Comparison of ENCODE assay signal across 8 cellular contexts in genomic region chr1:18575620-18576019, GRCh38. TPM values are rescaled to one million over a fixed set of nuclear protein-coding genes. Genes with fewer than 3 reads are reported as not detected.
A peak's percentile ranks its signal among the peaks of the same experiment; 100 is the strongest.
DNase-seq lines count a peak whose midpoint lies in the region; ATAC-seq, FAIRE-seq and TF ChIP-seq lines count a peak whose summit lies in the region.

No MANE protein-coding gene starts in this region.

- ATAC-seq in left lobe of liver = peak; percentile 79

- H3K36me3 ChIP-seq in astrocyte (ENCODE audit: insufficient read depth, low read length) = no peaks in the 10 kb centered on the region

- FAIRE-seq in astrocyte (lab: Jason Lieb, UNC) = no peak

- no peaks in the 10 kb centered on the region for H3K36me3 Mint-ChIP-seq in activated T-helper 1 cell treated with anti-CD3 and anti-CD28 coated beads, Interleukin-12 subunit alpha, Interleukin-12 subunit beta, Interleukin-2, Interleukin-4 antibody, amounts not matched to agents 30 ng/mL and 10 ng/mL and 1 ng/mL, durations not matched to agents 14 hours and 24 hours and 36 hours (ENCODE audit: low read depth)
- H3K36me3 Mint-ChIP-seq in astrocyte (ENCODE audit: low read depth, unreplicated experiment) = no peaks in the 10 kb centered on the region

- H3K9me3 ChIP-seq in astrocyte (ENCODE audit: insufficient read depth, low read depth, low read length) = no peaks in the 10 kb centered on the region

- H3K4me1 ChIP-seq in astrocyte (ENCODE audit: insufficient read depth, low read length) = no peaks in the 10 kb centered on the region

- intact Hi-C loops in activated T-helper 1 cell treated with anti-CD3 and anti-CD28 coated beads, Interleukin-12 subunit alpha, Interleukin-12 subunit beta, Interleukin-2, Interleukin-4 antibody, amounts not matched to agents 30 ng/mL and 10 ng/mL and 1 ng/mL, durations not matched to agents 14 hours and 24 hours and 36 hours (cut with micrococcal nuclease) = loop anchor here (10.0 kb wide), 1 partner anchor 271 kb away; no protein-coding TSS in a partner anchor

- no peak overlapping the region for H3K4me3 Mint-ChIP-seq in activated T-helper 1 cell treated with anti-CD3 and anti-CD28 coated beads, Interleukin-12 subunit alpha, Interleukin-12 subunit beta, Interleukin-2, Interleukin-4 antibody, amounts not matched to agents 30 ng/mL and 10 ng/mL and 1 ng/mL, durations not matched to agents 14 hours and 24 hours and 36 hours
- no peak overlapping the region for H3K4me3 Mint-ChIP-seq in astrocyte (ENCODE audit: unreplicated experiment)

- TF ChIP-seq CTCF in astrocyte (IDR thresholded peaks at IDR 0.05; ENCODE audit: insufficient read depth, low read depth, low read length) = peak; percentile 59

- no peaks in the 10 kb centered on the region for H3K27me3 Mint-ChIP-seq in activated T-helper 1 cell treated with anti-CD3 and anti-CD28 coated beads, Interleukin-12 subunit alpha, Interleukin-12 subunit beta, Interleukin-2, Interleukin-4 antibody, amounts not matched to agents 30 ng/mL and 10 ng/mL and 1 ng/mL, durations not matched to agents 14 hours and 24 hours and 36 hours (ENCODE audit: insufficient read depth)
- peaks cover 36% of the 10 kb centered on the region for H3K27me3 Mint-ChIP-seq in astrocyte (ENCODE audit: low read depth, unreplicated experiment)

- no peak overlapping the region for H2AFZ ChIP-seq in astrocyte (ENCODE audit: low read depth, low read length)

- no peaks in the 10 kb centered on the region for H3K9me3 Mint-ChIP-seq in activated T-helper 1 cell treated with anti-CD3 and anti-CD28 coated beads, Interleukin-12 subunit alpha, Interleukin-12 subunit beta, Interleukin-2, Interleukin-4 antibody, amounts not matched to agents 30 ng/mL and 10 ng/mL and 1 ng/mL, durations not matched to agents 14 hours and 24 hours and 36 hours
- no peaks in the 10 kb centered on the region for H3K9me3 Mint-ChIP-seq in astrocyte (ENCODE audit: unreplicated experiment)

- no peak overlapping the region for H3K9ac ChIP-seq in astrocyte (ENCODE audit: low read length)

- no peaks in the 10 kb centered on the region for H4K20me1 ChIP-seq in astrocyte (ENCODE audit: insufficient read depth, low read length)

- no peaks in the 10 kb centered on the region for H3K27me3 ChIP-seq in astrocyte (ENCODE audit: insufficient read depth, low read length)

- no peak overlapping the region for H3K27ac ChIP-seq in astrocyte (ENCODE audit: low read depth, low read length)

- H3K79me2 ChIP-seq in astrocyte (ENCODE audit: insufficient read depth, low read length) = no peaks in the 10 kb centered on the region

- DNase-seq in activated T-helper 1 cell treated with Interleukin-2 at 50 U/mL for 16 hours (ENCODE audit: low read depth) (peak; percentile 5), NCI-H524 (lab: John Stamatoyannopoulos, UW) (peak; percentile 53 to 82), astrocyte (ENCODE audit: low read depth) (no peak), left lobe of liver (ENCODE audit: low spot score) (peak; percentile 54), NCI-H1048 (lab: John Stamatoyannopoulos, UW) (no peak), NCI-H146 treated with DMSO at 0.1 percent for 48 hours (lab: John Stamatoyannopoulos, UW; ENCODE audit: unreplicated experiment) (no peak)
- no peak for DNase-seq in activated T-helper 1 cell treated with anti-CD3 and anti-CD28 coated beads, Interleukin-12 subunit alpha, Interleukin-12 subunit beta, Interleukin-2, Interleukin-4 antibody, amounts not matched to agents 30 ng/mL and 10 ng/mL and 1 ng/mL, durations not matched to agents 14 hours and 24 hours and 36 hours (ENCODE audit: low spot score)
- peak; percentile 19 for DNase-seq in stimulated activated CD8-positive, alpha-beta memory T cell treated with anti-CD3 and anti-CD28 coated beads, Interleukin-7, amount 100 ng/mL, for 24 hours (ENCODE audit: low read depth)

- H3K4me3 ChIP-seq in astrocyte (ENCODE audit: insufficient read depth, low read depth, low read length) = no peak overlapping the region

- H3K27ac Mint-ChIP-seq in activated T-helper 1 cell treated with anti-CD3 and anti-CD28 coated beads, Interleukin-12 subunit alpha, Interleukin-12 subunit beta, Interleukin-2, Interleukin-4 antibody, amounts not matched to agents 30 ng/mL and 10 ng/mL and 1 ng/mL, durations not matched to agents 14 hours and 24 hours and 36 hours = no peak overlapping the region
- no peak overlapping the region for H3K27ac Mint-ChIP-seq in astrocyte (ENCODE audit: unreplicated experiment)

- no peak overlapping the region for H3K4me2 ChIP-seq in astrocyte (ENCODE audit: low read length)

- H3K4me1 Mint-ChIP-seq in activated T-helper 1 cell treated with anti-CD3 and anti-CD28 coated beads, Interleukin-12 subunit alpha, Interleukin-12 subunit beta, Interleukin-2, Interleukin-4 antibody, amounts not matched to agents 30 ng/mL and 10 ng/mL and 1 ng/mL, durations not matched to agents 14 hours and 24 hours and 36 hours (ENCODE audit: low read depth) = no peaks in the 10 kb centered on the region
- H3K4me1 Mint-ChIP-seq in astrocyte (ENCODE audit: low read depth, unreplicated experiment) = no peaks in the 10 kb centered on the region

RNA-seq across cellular contexts. Expression of gene PAX7, which starts 55.0 kb away (rescaled TPM):
- total RNA-seq in activated T-helper 1 cell treated with anti-CD3 and anti-CD28 coated beads, Interleukin-12 subunit alpha, Interleukin-12 subunit beta, Interleukin-2, Interleukin-4 antibody, amounts not matched to agents 30 ng/mL and 10 ng/mL and 1 ng/mL, durations not matched to agents 14 hours and 24 hours and 36 hours = not detected in 2 replicates
- total RNA-seq in astrocyte (0.05 TPM in 1 of 2 replicates, not detected in the other), left lobe of liver (not detected)

Comparison
In these comparisons a context has a peak if more than half of its experiments do, and no peak if none do; other contexts are left out.
1. DNase-seq: peak in activated T-helper 1 cell treated with Interleukin-2 at 50 U/mL for 16 hours (single experiment), NCI-H524 (2 of 2), left lobe of liver (single experiment) and stimulated activated CD8-positive, alpha-beta memory T cell treated with anti-CD3 and anti-CD28 coated beads, Interleukin-7, amount 100 ng/mL, for 24 hours (single experiment); none in activated T-helper 1 cell treated with anti-CD3 and anti-CD28 coated beads, Interleukin-12 subunit alpha, Interleukin-12 subunit beta, Interleukin-2, Interleukin-4 antibody, amounts not matched to agents 30 ng/mL and 10 ng/mL and 1 ng/mL, durations not matched to agents 14 hours and 24 hours and 36 hours (single experiment), astrocyte (single experiment), NCI-H1048 (single experiment) and NCI-H146 treated with DMSO at 0.1 percent for 48 hours (single experiment).